10 cellular contexts compared by ENCODE assay signal in the genomic region with DNA sequence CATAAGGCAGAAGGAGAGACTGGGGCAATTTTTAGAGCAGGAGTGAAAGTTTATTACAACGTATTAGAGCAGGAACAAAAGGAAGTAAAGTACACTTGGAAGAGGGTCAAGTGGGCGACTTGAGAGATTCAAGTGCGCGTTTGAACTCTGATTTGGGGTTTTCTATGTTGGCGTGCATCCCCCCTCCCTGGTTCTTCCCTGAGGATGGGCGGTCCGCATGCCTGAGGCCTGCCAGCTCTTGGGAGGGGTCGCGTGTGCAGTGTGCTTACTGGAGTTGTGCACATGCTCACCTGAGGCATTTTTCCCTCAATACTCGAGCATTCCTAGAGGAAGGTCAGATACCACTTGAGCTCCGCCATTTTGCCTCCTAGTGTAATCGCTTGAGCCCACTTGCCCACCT. TPM values are rescaled to one million over a fixed set of nuclear protein-coding genes. Genes with fewer than 3 reads are reported as not detected.
DNase-seq lines count a peak whose midpoint lies in the region; ATAC-seq, FAIRE-seq and TF ChIP-seq lines count a peak whose summit lies in the region.
"Had no signal": no experiment of that assay in that cellular context is flagged by ENCODE, and none has a peak within 500 bp of the region (broad histone marks: within the 10 kb centered on the region; RNA-seq: fewer than 3 reads in every experiment).

No MANE protein-coding gene starts in this region.

- H3K4me1 ChIP-seq in OCI-LY3 (ENCODE audit: low read length) = peaks cover 33% of the 10 kb centered on the region
- H3K4me1 ChIP-seq in endothelial cell of umbilical vein (ENCODE audit: control insufficient read depth, extremely low read depth, insufficient read depth, low read length) = peaks cover 31% of the 10 kb centered on the region

- H3K9ac ChIP-seq in OCI-LY3 (ENCODE audit: low read length) (peak overlapping the region; percentile 87), endothelial cell of umbilical vein (replicated peaks; ENCODE audit: extremely low read depth, insufficient read depth, low read length) (peak overlapping the region; percentile 86)

- ATAC-seq in stimulated activated memory B cell treated with anti-CD40 and anti-IgM and Interleukin-4, amounts not matched to agents 10 μg/mL and 1 μg/mL and 100 μg/mL, for 72 hours = no peak
- ATAC-seq in HG03342 (IDR thresholded peaks at IDR 0.05; ENCODE audit: unreplicated experiment) = no peak

- intact Hi-C loops in activated CD4-positive, alpha-beta T cell treated with anti-CD3 and anti-CD28 coated beads, Interleukin-2, amount 10 ng/mL, durations not matched to agents 24 days and 14 days (cut with micrococcal nuclease) = loop anchor here (1.0 to 5.0 kb wide), 4 partner anchors 10 to 174 kb away; a partner anchor contains a TSS
- intact Hi-C loops in endothelial cell of umbilical vein (cut with micrococcal nuclease) = loop anchor here (1.0 to 10.0 kb wide), 3 partner anchors 10 to 289 kb away; a partner anchor contains a TSS

- POLR2A ChIA-PET in endothelial cell of umbilical vein (lab: Charles Lee) = interaction anchor here (2.3 to 4.5 kb wide), 4 partner anchors 10 to 76 kb away, joined by 19 to 51 read pairs (median 20); a partner anchor contains a TSS

- no peak for TF ChIP-seq CTCF in OCI-LY3 (IDR thresholded peaks at IDR 0.05; ENCODE audit: low read depth, low read length)
- TF ChIP-seq CTCF in endothelial cell of umbilical vein (IDR thresholded peaks at IDR 0.05; ENCODE audit: extremely low read depth in 1 of 2, insufficient read depth in 1 of 2, low read depth in 1 of 2, low read length in 2 of 2) = no peak

- H3K36me3 Mint-ChIP-seq in activated CD4-positive, alpha-beta T cell treated with anti-CD3 and anti-CD28 coated beads, Interleukin-2, amount 10 ng/mL, durations not matched to agents 24 days and 14 days (ENCODE audit: low read depth) = no peaks in the 10 kb centered on the region
- H3K36me3 Mint-ChIP-seq in stimulated activated memory B cell treated with anti-CD40 and anti-IgM and Interleukin-4, amounts not matched to agents 10 μg/mL and 1 μg/mL and 100 μg/mL, for 72 hours = no peaks in the 10 kb centered on the region

- peak overlapping the region; percentile 87 for H3K4me3 ChIP-seq in OCI-LY3 (ENCODE audit: low read length)
- H3K4me3 ChIP-seq in endothelial cell of umbilical vein (replicated peaks in 1 of 3; ENCODE audit: insufficient read depth in 1 of 3, low read depth in 1 of 3, low read length in 3 of 3) = no peak overlapping the region

- H3K9me3 ChIP-seq in OCI-LY3 (ENCODE audit: insufficient read depth, low read length) = no peaks in the 10 kb centered on the region
- H3K9me3 ChIP-seq in endothelial cell of umbilical vein (replicated peaks; ENCODE audit: control insufficient read depth, insufficient read depth, low read length) = no peaks in the 10 kb centered on the region
- H3K9me3 ChIP-seq: tibial artery had no signal

- dilution Hi-C loops in endothelial cell of umbilical vein (cut with MboI; ENCODE audit: extremely low pct_ligation_motif_present, low sequenced_read_pairs) = no loop called here

- H4K20me1 ChIP-seq in OCI-LY3 (ENCODE audit: insufficient read depth, low read length) (no peaks in the 10 kb centered on the region), endothelial cell of umbilical vein (replicated peaks; ENCODE audit: control insufficient read depth, extremely low read depth, insufficient read depth, low read length) (no peaks in the 10 kb centered on the region)

- BruUV-seq in endothelial cell of umbilical vein (replicated peaks; lab: Mats Ljungman, UMichigan) = no TSS peak

- H3K4me3 Mint-ChIP-seq in activated CD4-positive, alpha-beta T cell treated with anti-CD3 and anti-CD28 coated beads, Interleukin-2, amount 10 ng/mL, durations not matched to agents 24 days and 14 days = peak overlapping the region; percentile 88
- H3K4me3 Mint-ChIP-seq in stimulated activated memory B cell treated with anti-CD40 and anti-IgM and Interleukin-4, amounts not matched to agents 10 μg/mL and 1 μg/mL and 100 μg/mL, for 72 hours = peak overlapping the region; percentile 69

- H3K9me3 Mint-ChIP-seq in activated CD4-positive, alpha-beta T cell treated with anti-CD3 and anti-CD28 coated beads, Interleukin-2, amount 10 ng/mL, durations not matched to agents 24 days and 14 days = no peaks in the 10 kb centered on the region
- no peaks in the 10 kb centered on the region for H3K9me3 Mint-ChIP-seq in stimulated activated memory B cell treated with anti-CD40 and anti-IgM and Interleukin-4, amounts not matched to agents 10 μg/mL and 1 μg/mL and 100 μg/mL, for 72 hours

- H2AFZ ChIP-seq in OCI-LY3 (ENCODE audit: low read depth, low read length) (peak overlapping the region; percentile 98; the same call in 1 of the 2 replicates), endothelial cell of umbilical vein (ENCODE audit: low read depth, low read length) (no peak overlapping the region)

- H3K79me2 ChIP-seq in OCI-LY3 (ENCODE audit: low read length) (no peaks in the 10 kb centered on the region), endothelial cell of umbilical vein (ENCODE audit: control insufficient read depth, insufficient read depth, low read length) (no peaks in the 10 kb centered on the region)

- no peak for FAIRE-seq in endothelial cell of umbilical vein (lab: Jason Lieb, UNC)

- H3K36me3 ChIP-seq in OCI-LY3 (replicated peaks; ENCODE audit: low read depth, low read length) = no peaks in the 10 kb centered on the region
- H3K36me3 ChIP-seq in endothelial cell of umbilical vein (ENCODE audit: control insufficient read depth in 2 of 2, extremely low read depth in 1 of 2, insufficient read depth in 2 of 2, low read length in 2 of 2) = peaks cover 0 to 8% of the 10 kb centered on the region in 2 experiments
- H3K36me3 ChIP-seq: tibial artery had no signal

- H3K27me3 ChIP-seq in OCI-LY3 (ENCODE audit: low read depth, low read length) (no peaks in the 10 kb centered on the region), endothelial cell of umbilical vein (ENCODE audit: control insufficient read depth in 2 of 2, insufficient read depth in 2 of 2, low read length in 2 of 2) (no peaks in the 10 kb centered on the region)
- H3K27me3 ChIP-seq: tibial artery had no signal

- peak overlapping the region; percentile 95 for H3K4me2 ChIP-seq in OCI-LY3 (ENCODE audit: low read length)
- peak overlapping the region; percentile 86 for H3K4me2 ChIP-seq in endothelial cell of umbilical vein (ENCODE audit: insufficient read depth, low read length)

- CTCF ChIA-PET in endothelial cell of umbilical vein (lab: Charles Lee) = interaction anchor here (0.8 to 5.1 kb wide), 18 partner anchors 11 to 241 kb away, joined by 3 to 303 read pairs (median 8); a partner anchor contains a TSS

- H3K27ac ChIP-seq in OCI-LY3 (ENCODE audit: low read length) (no peak overlapping the region), endothelial cell of umbilical vein (ENCODE audit: insufficient read depth, low read depth, low read length) (no peak overlapping the region)

- DNase-seq in activated CD4-positive, alpha-beta T cell treated with anti-CD3 and anti-CD28 coated beads, Interleukin-2, amount 10 ng/mL, durations not matched to agents 24 days and 14 days = no peak
- no peak for DNase-seq in activated CD4-positive, alpha-beta T cell treated with anti-CD3 and anti-CD28 coated beads, Interleukin-2, amount 50 U/mL, for 1 hour
- DNase-seq in endothelial cell of umbilical vein (ENCODE audit: low read depth, low spot score) (no peak), HPDE6-E6E7 (ENCODE audit: extremely low spot score) (no peak), NCI-H2029 (lab: John Stamatoyannopoulos, UW) (no peak)
- DNase-seq: aorta had no signal

- H3K27me3 Mint-ChIP-seq in activated CD4-positive, alpha-beta T cell treated with anti-CD3 and anti-CD28 coated beads, Interleukin-2, amount 10 ng/mL, durations not matched to agents 24 days and 14 days = no peaks in the 10 kb centered on the region
- no peaks in the 10 kb centered on the region for H3K27me3 Mint-ChIP-seq in stimulated activated memory B cell treated with anti-CD40 and anti-IgM and Interleukin-4, amounts not matched to agents 10 μg/mL and 1 μg/mL and 100 μg/mL, for 72 hours

- no peak for TF ChIP-seq POLR2A in endothelial cell of umbilical vein (IDR thresholded peaks at IDR 0.05; ENCODE audit: low read depth, low read length)

- peaks cover 40% of the 10 kb centered on the region for H3K4me1 Mint-ChIP-seq in activated CD4-positive, alpha-beta T cell treated with anti-CD3 and anti-CD28 coated beads, Interleukin-2, amount 10 ng/mL, durations not matched to agents 24 days and 14 days
- peaks cover 23% of the 10 kb centered on the region for H3K4me1 Mint-ChIP-seq in stimulated activated memory B cell treated with anti-CD40 and anti-IgM and Interleukin-4, amounts not matched to agents 10 μg/mL and 1 μg/mL and 100 μg/mL, for 72 hours

- H3K27ac Mint-ChIP-seq in activated CD4-positive, alpha-beta T cell treated with anti-CD3 and anti-CD28 coated beads, Interleukin-2, amount 10 ng/mL, durations not matched to agents 24 days and 14 days = peak overlapping the region; percentile 77
- H3K27ac Mint-ChIP-seq in stimulated activated memory B cell treated with anti-CD40 and anti-IgM and Interleukin-4, amounts not matched to agents 10 μg/mL and 1 μg/mL and 100 μg/mL, for 72 hours = peak overlapping the region; percentile 63

- H3K9me1 ChIP-seq in endothelial cell of umbilical vein (replicated peaks; ENCODE audit: control insufficient read depth, extremely low read depth, insufficient read depth, low read length) = no peaks in the 10 kb centered on the region

RNA-seq across cellular contexts. Expression of a gene that starts 10.4 kb away (rescaled TPM):
- 8.4 and 9.8 TPM in 2 replicates for total RNA-seq in activated CD4-positive, alpha-beta T cell treated with anti-CD3 and anti-CD28 coated beads, Interleukin-2, amount 10 ng/mL, durations not matched to agents 24 days and 14 days
- total RNA-seq in endothelial cell of umbilical vein = 4.6 and 5.6 TPM in 2 replicates
- 18.9 and 25.7 TPM in 2 replicates for polyA plus RNA-seq in endothelial cell of umbilical vein
- polyA plus RNA-seq in endothelial cell of umbilical vein (2011; cell fraction: cytosol; rRNA removed) = 13.1 and 22.6 TPM in 2 replicates
- 25.1 and 29.0 TPM in 2 replicates for polyA plus RNA-seq in endothelial cell of umbilical vein (2011; cell fraction: nucleus; rRNA removed)
- 3.2 and 4.3 TPM in 2 replicates for polyA plus RNA-seq in endothelial cell of umbilical vein (2012)
- polyA minus RNA-seq in endothelial cell of umbilical vein = 10.6 and 13.9 TPM in 2 replicates
- 31.1 TPM for polyA minus RNA-seq in endothelial cell of umbilical vein (2011; cell fraction: cytosol; rRNA and poly(A)+ RNA removed)
- polyA minus RNA-seq in endothelial cell of umbilical vein (2011; cell fraction: nucleus; rRNA and poly(A)+ RNA removed) = 22.0 and 32.1 TPM in 2 replicates

RNA-seq across cellular contexts. Expression of a gene that starts 13.7 kb away (rescaled TPM):
- 0.33 TPM in 1 of 2 replicates, not detected in the other for total RNA-seq in activated CD4-positive, alpha-beta T cell treated with anti-CD3 and anti-CD28 coated beads, Interleukin-2, amount 10 ng/mL, durations not matched to agents 24 days and 14 days
- total RNA-seq in endothelial cell of umbilical vein = 55.2 and 75.8 TPM in 2 replicates
- polyA plus RNA-seq in endothelial cell of umbilical vein = 25.5 and 57.8 TPM in 2 replicates
- 26.3 and 26.9 TPM in 2 replicates for polyA plus RNA-seq in endothelial cell of umbilical vein (2011; cell fraction: cytosol; rRNA removed)
- 173 and 179 TPM in 2 replicates for polyA plus RNA-seq in endothelial cell of umbilical vein (2011; cell fraction: nucleus; rRNA removed)
- polyA plus RNA-seq in endothelial cell of umbilical vein (2012) = 3.9 and 5.5 TPM in 2 replicates
- 41.3 and 85.8 TPM in 2 replicates for polyA minus RNA-seq in endothelial cell of umbilical vein
- polyA minus RNA-seq in endothelial cell of umbilical vein (2011; cell fraction: cytosol; rRNA and poly(A)+ RNA removed) = 7.6 TPM
- 142 and 155 TPM in 2 replicates for polyA minus RNA-seq in endothelial cell of umbilical vein (2011; cell fraction: nucleus; rRNA and poly(A)+ RNA removed)

RNA-seq across cellular contexts. Expression of a gene that starts 48.6 kb away (rescaled TPM):
- 11.2 and 11.3 TPM in 2 replicates for total RNA-seq in activated CD4-positive, alpha-beta T cell treated with anti-CD3 and anti-CD28 coated beads, Interleukin-2, amount 10 ng/mL, durations not matched to agents 24 days and 14 days
- 32.8 and 33.3 TPM in 2 replicates for total RNA-seq in endothelial cell of umbilical vein
- 29.3 and 34.1 TPM in 2 replicates for polyA plus RNA-seq in endothelial cell of umbilical vein
- polyA plus RNA-seq in endothelial cell of umbilical vein (2011; cell fraction: cytosol; rRNA removed) = 19.1 and 21.5 TPM in 2 replicates
- 24.1 and 25.4 TPM in 2 replicates for polyA plus RNA-seq in endothelial cell of umbilical vein (2011; cell fraction: nucleus; rRNA removed)
- 22.5 and 22.6 TPM in 2 replicates for polyA plus RNA-seq in endothelial cell of umbilical vein (2012)
- 50.3 and 70.1 TPM in 2 replicates for polyA minus RNA-seq in endothelial cell of umbilical vein
- polyA minus RNA-seq in endothelial cell of umbilical vein (2011; cell fraction: cytosol; rRNA and poly(A)+ RNA removed) = 41.5 TPM
- polyA minus RNA-seq in endothelial cell of umbilical vein (2011; cell fraction: nucleus; rRNA and poly(A)+ RNA removed) = 20.5 and 25.5 TPM in 2 replicates

Comparison
In these comparisons a context has a peak if more than half of its experiments do, and no peak if none do; other contexts are left out.
1. RNA of a gene that starts 13.7 kb away (total RNA-seq): 55.2 to 75.8 TPM in endothelial cell of umbilical vein; 0.33 TPM in activated CD4-positive, alpha-beta T cell treated with anti-CD3 and anti-CD28 coated beads, Interleukin-2, amount 10 ng/mL, durations not matched to agents 24 days and 14 days; every median in the first group is over 10 times any median in the second.